7 cellular contexts compared by ENCODE assay signal in the genomic region with DNA sequence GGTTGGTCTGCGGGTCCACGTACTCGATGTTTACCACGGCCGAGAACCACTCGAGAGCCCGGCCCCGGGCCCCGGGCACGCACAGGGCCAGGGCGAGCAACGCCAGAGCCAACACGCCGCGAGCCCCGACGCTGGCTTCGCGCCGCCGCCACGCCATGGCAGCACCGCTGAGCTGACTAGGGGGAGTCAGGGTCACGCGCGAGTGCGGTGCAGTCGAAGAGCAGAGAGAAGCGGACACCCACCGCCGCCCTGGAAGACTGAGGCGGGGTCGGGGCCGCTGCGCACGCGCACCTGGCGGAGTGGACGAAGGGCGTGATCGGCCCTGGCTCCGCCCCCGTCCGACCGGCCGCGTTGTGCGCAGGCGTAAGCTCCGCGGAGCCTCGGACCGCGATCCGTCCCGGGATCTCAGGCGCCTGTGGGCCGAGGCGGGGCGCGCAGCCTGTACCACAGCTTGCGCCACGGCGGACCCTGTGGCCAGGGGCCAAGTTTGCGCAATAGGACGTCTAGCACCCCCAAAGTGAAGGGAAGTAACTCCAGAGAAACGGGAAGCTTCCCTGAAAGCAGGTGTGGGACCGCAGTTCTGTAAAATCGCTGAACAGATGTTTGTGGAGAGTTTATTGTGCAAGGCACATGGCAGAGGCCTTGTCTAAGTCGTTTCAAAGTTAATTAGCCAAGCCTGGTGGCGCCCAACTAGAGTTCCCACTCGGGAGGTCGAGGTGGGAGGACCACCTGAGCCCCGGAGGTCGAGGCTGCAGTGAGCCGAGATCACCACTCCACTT. TPM values are rescaled to one million over a fixed set of nuclear protein-coding genes. Genes with fewer than 3 reads are reported as not detected.
DNase-seq lines count a peak whose midpoint lies in the region; ATAC-seq, FAIRE-seq and TF ChIP-seq lines count a peak whose summit lies in the region.

A gene with protein sequence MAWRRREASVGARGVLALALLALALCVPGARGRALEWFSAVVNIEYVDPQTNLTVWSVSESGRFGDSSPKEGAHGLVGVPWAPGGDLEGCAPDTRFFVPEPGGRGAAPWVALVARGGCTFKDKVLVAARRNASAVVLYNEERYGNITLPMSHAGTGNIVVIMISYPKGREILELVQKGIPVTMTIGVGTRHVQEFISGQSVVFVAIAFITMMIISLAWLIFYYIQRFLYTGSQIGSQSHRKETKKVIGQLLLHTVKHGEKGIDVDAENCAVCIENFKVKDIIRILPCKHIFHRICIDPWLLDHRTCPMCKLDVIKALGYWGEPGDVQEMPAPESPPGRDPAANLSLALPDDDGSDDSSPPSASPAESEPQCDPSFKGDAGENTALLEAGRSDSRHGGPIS (minus strand): TSS at position 270 of the 779 bp plus-strand sequence. CDS start 113 bp downstream, at position 157.

- no peaks in the 10 kb centered on the region for H3K9me3 ChIP-seq in ascending aorta

- DNase-seq in GM18507 (ENCODE audit: extremely low spot score, insufficient read length, low read depth) (peak; percentile 92), NCI-H2029 (lab: John Stamatoyannopoulos, UW) (peak; percentile 59), ascending aorta (ENCODE audit: low spot score in 2 of 2) (peak; percentile 77 to 96), hepatic stellate cell (ENCODE audit: low spot score) (peak; percentile 99), retinal pigment epithelial cell (ENCODE audit: low read depth) (peak; percentile 55)
- DNase-seq in T-helper 2 cell treated with Interferon-gamma antibody and Interleukin-4, amounts not matched to agents 5 μg/mL and 100 μg/mL, for 36 hours (ENCODE audit: low spot score): peak; percentile 93

- H3K4me3 Mint-ChIP-seq in T-helper 2 cell treated with Interferon-gamma antibody and Interleukin-4, amounts not matched to agents 5 μg/mL and 100 μg/mL, for 36 hours: peak within 1 kb of the TSS; percentile 100

- no peak for TF ChIP-seq CTCF in ascending aorta (IDR thresholded peaks at IDR 0.05)
- no peak for TF ChIP-seq CTCF in retinal pigment epithelial cell (conservative IDR thresholded peaks at IDR 0.05; ENCODE audit: low read depth, low read length)

- H3K9me3 Mint-ChIP-seq in T-helper 2 cell treated with Interferon-gamma antibody and Interleukin-4, amounts not matched to agents 5 μg/mL and 100 μg/mL, for 36 hours: no peaks in the 10 kb centered on the region

- peaks cover 35% of the 10 kb centered on the region for H3K36me3 Mint-ChIP-seq in T-helper 2 cell treated with Interferon-gamma antibody and Interleukin-4, amounts not matched to agents 5 μg/mL and 100 μg/mL, for 36 hours (ENCODE audit: low read depth)

- no peaks in the 10 kb centered on the region for H3K27me3 ChIP-seq in ascending aorta

- peak; percentile 55 for ATAC-seq in HG02973 (IDR thresholded peaks at IDR 0.05; ENCODE audit: unreplicated experiment)

- peak within 1 kb of the TSS; percentile 92 to 94 for H3K27ac ChIP-seq in ascending aorta

- FAIRE-seq in GM18507 (lab: Jason Lieb, UNC): peak; percentile 83

- H3K4me3 ChIP-seq in ascending aorta (peak within 1 kb of the TSS; percentile 76 to 95), retinal pigment epithelial cell (ENCODE audit: low read length) (peak within 1 kb of the TSS; percentile 71)

- H3K36me3 ChIP-seq in ascending aorta: no peaks in the 10 kb centered on the region

- no peaks in the 10 kb centered on the region for H3K27me3 Mint-ChIP-seq in T-helper 2 cell treated with Interferon-gamma antibody and Interleukin-4, amounts not matched to agents 5 μg/mL and 100 μg/mL, for 36 hours (ENCODE audit: low read depth)

- peak within 1 kb of the TSS; percentile 99 for H3K27ac Mint-ChIP-seq in T-helper 2 cell treated with Interferon-gamma antibody and Interleukin-4, amounts not matched to agents 5 μg/mL and 100 μg/mL, for 36 hours

- H3K4me1 ChIP-seq in ascending aorta: peaks cover 3 to 16% of the 10 kb centered on the region in 2 donors

- H3K4me1 Mint-ChIP-seq in T-helper 2 cell treated with Interferon-gamma antibody and Interleukin-4, amounts not matched to agents 5 μg/mL and 100 μg/mL, for 36 hours (ENCODE audit: low read depth): peaks cover 53% of the 10 kb centered on the region

- intact Hi-C loops in ascending aorta (cut with DNase I): loop anchor here (1.0 to 10.0 kb wide), 3 partner anchors 56 to 306 kb away; partner anchors contain the start of genes CNOT11, RPL31 and TBC1D8

RNA-seq across cellular contexts. Expression of the gene that starts here (rescaled TPM):
- total RNA-seq in ascending aorta: 39.9 TPM

Comparison
In these comparisons a context has a peak if more than half of its experiments do, and no peak if none do; other contexts are left out.
1. Peak in every context shown above with its lines: DNase-seq, ATAC-seq, H3K4me3 ChIP-seq and H3K27ac ChIP-seq.